8 cellular contexts compared by ENCODE assay signal in genomic region chr15:76931397-76932089, GRCh38. TPM values are rescaled to one million over a fixed set of nuclear protein-coding genes. Genes with fewer than 3 reads are reported as not detected.
DNase-seq lines count a peak whose midpoint lies in the region; ATAC-seq, FAIRE-seq and TF ChIP-seq lines count a peak whose summit lies in the region.

TSS of gene RCN2 (plus strand) at chr15:76931749. CDS start at chr15:76931842, 93 bp downstream.

- peak; percentile 99 for ATAC-seq in HG02798 (IDR thresholded peaks at IDR 0.05; ENCODE audit: poor library complexity, unreplicated experiment)
- peak; percentile 100 for ATAC-seq in Right ventricle myocardium inferior

- TF ChIP-seq CTCF in ovary (IDR thresholded peaks at IDR 0.05), result peak in 1 of 3 donors; percentile 31

- H3K9me3 ChIP-seq in ovary, result no peaks in the 10 kb centered on the region
- no peaks in the 10 kb centered on the region for H3K9me3 ChIP-seq in thymus (ENCODE audit: control insufficient read depth)

- no peaks in the 10 kb centered on the region for H3K4me1 ChIP-seq in ovary (ENCODE audit: insufficient read depth)
- no peaks in the 10 kb centered on the region for H3K4me1 ChIP-seq in thymus (ENCODE audit: control insufficient read depth, insufficient read depth, low read length)

- no peaks in the 10 kb centered on the region for H3K27me3 ChIP-seq in ovary
- H3K27me3 ChIP-seq in thymus (ENCODE audit: control insufficient read depth, insufficient read depth), result no peaks in the 10 kb centered on the region

- WGBS in ovary, 3 donors, result 0 to 1% (median 0%) methylated on average over 43 to 90 of the region's 90 CpGs
- WGBS in thymus, result under 1% methylated on average over 90 of the region's 90 CpGs

- H3K4me3 ChIP-seq in ovary, result peak within 1 kb of the TSS; percentile 74
- H3K4me3 ChIP-seq in thymus (ENCODE audit: low read length), result peak within 1 kb of the TSS; percentile 67

- intact Hi-C loops in Right ventricle myocardium inferior (cut with DNase I), result loop anchor here (10.0 kb wide), 1 partner anchor 613 kb away; no protein-coding TSS in a partner anchor
- intact Hi-C loops in ovary (cut with DNase I), result loop anchor here in 1 of 4 donors (10.0 kb wide), 1 partner anchor 613 kb away; no protein-coding TSS in a partner anchor

- DNase-seq in GM12891 (ENCODE audit: insufficient read length, low spot score) (peak; percentile 82), NCI-H1417 treated with DMSO at 0.1 percent for 48 hours (lab: John Stamatoyannopoulos, UW) (peak; percentile 86), SW 1271 (lab: John Stamatoyannopoulos, UW) (peak; percentile 91 to 92), Right ventricle myocardium inferior (ENCODE audit: missing footprints) (peak; percentile 99), ovary (peak; percentile 93 to 97 (median 94))
- peak; percentile 79 for DNase-seq in activated naive CD8-positive, alpha-beta T cell treated with anti-CD3 and anti-CD28 coated beads, Interleukin-2, amount 50 U/mL, for 16 hours (ENCODE audit: low read depth, low spot score)

- H3K27ac ChIP-seq in ovary (peak within 1 kb of the TSS; percentile 60 to 90), thymus (ENCODE audit: low read depth) (peak within 1 kb of the TSS; percentile 85)

- H3K36me3 ChIP-seq in ovary (no peaks in the 10 kb centered on the region), thymus (ENCODE audit: control insufficient read depth, insufficient read depth) (peaks cover 4% of the 10 kb centered on the region)

- no peak for TF ChIP-seq EP300 in ovary (IDR thresholded peaks at IDR 0.05)

- peak; percentile 100 for FAIRE-seq in GM12891 (lab: Jason Lieb, UNC)

- TF ChIP-seq POLR2A in GM12891 (IDR thresholded peaks at IDR 0.05; ENCODE audit: low read depth, low read length), result peak; percentile 81
- TF ChIP-seq POLR2A in ovary (IDR thresholded peaks at IDR 0.05), result peak; percentile 69

TF ChIP-seq in GM12891, 5 proteins besides CTCF, POLR2A, EP300 and RAD21:
- peak; percentile 72 for TF ChIP-seq POLR2AphosphoS5 (IDR thresholded peaks at IDR 0.05; ENCODE audit: low read depth, low read length)
- no peak for TF ChIP-seq SPI1 (IDR thresholded peaks at IDR 0.05; ENCODE audit: low read depth, low read length)
- TF ChIP-seq TAF1 (IDR thresholded peaks at IDR 0.05; ENCODE audit: low read depth, low read length), result peak; percentile 33
- 0 out of 2 replicates have a peak, but pooled peaks have one; percentile 11 for TF ChIP-seq POU2F2 (IDR thresholded peaks at IDR 0.05; ENCODE audit: low read depth, low read length)
- no peak for TF ChIP-seq PAX5 (IDR thresholded peaks at IDR 0.05; ENCODE audit: insufficient read depth, low read length, severe bottlenecking)

RNA-seq across cellular contexts. Expression of gene RCN2, which starts in this region (rescaled TPM):
- polyA plus RNA-seq in GM12891 (2012; ENCODE audit: low read depth, missing spikeins), result 6.1 TPM
- total RNA-seq in Right ventricle myocardium inferior (22.2 TPM), ovary (10 to 100 TPM; 31.7 to 58.2 (median 38.3) TPM)
- polyA plus RNA-seq in ovary (10 to 100 TPM; 51.3 to 69.2 TPM), thymus (51.7 TPM)

Comparison
In these comparisons a context has a peak if more than half of its experiments do, and no peak if none do; other contexts are left out.
1. Peak in every context shown above with its lines: DNase-seq, ATAC-seq, H3K4me3 ChIP-seq and H3K27ac ChIP-seq.